Comparison of ENCODE assay signal across 1 cellular context in the genomic region with DNA sequence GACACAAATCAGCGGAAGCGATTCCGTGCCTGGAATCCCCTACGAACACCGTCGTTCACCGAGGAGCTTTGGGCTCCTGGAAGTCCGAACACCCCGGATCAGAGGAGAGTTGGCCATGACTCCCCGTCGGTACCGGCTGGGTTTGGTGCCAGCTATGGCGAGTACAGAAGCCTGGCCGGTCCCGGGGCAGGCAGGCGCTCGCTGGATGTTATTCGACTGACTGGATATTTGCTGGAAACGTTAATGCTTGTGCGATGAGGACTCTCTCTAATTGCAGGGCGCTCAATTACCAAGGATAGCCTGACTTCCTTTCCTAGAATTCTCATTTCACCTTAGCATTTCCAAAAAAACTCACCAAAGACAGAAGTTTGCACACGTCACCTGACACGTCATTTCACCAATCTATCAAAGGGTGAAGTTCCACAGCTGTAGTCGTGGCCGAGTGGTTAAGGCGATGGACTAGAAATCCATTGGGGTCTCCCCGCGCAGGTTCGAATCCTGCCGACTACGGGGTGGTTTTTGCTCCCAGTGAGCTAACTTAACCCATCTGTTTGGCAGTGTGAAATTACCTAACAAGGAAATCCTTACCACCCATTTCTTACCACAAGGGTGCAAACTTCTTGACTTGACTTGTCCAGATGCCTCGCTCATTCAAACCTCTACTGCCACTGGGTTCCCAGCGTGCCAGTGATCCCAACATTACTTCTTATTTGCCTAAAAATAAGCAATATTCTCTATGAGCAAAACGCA.
A peak's percentile ranks its signal among the peaks of the same experiment; 100 is the strongest.
TF ChIP-seq lines count a peak whose summit lies in the region.

No MANE protein-coding gene starts in this region.

TF ChIP-seq in HepG2, 621 proteins besides CTCF, POLR2A, EP300 and RAD21 (continued from another document):
- TF ChIP-seq MEIS1 (CRISPR knock-in tag; IDR thresholded peaks at IDR 0.05; ENCODE audit: borderline replicate concordance) (peak; percentile 86; the same call in 1 of the 2 replicates), GATAD2A (CRISPR knock-in tag; IDR thresholded peaks at IDR 0.05) (peak; percentile 81), SRSF9 (IDR thresholded peaks at IDR 0.05; ENCODE audit: borderline replicate concordance, insufficient read depth, low read depth, low read length, poor library complexity, severe bottlenecking) (no peak), SALL1 (CRISPR knock-in tag; IDR thresholded peaks at IDR 0.05) (peak; percentile 71), ZNF746 (CRISPR knock-in tag; IDR thresholded peaks at IDR 0.05) (peak; percentile 52; the same call in 1 of the 2 replicates), DBP (CRISPR knock-in tag; IDR thresholded peaks at IDR 0.05; ENCODE audit: not compliant biosample characterization) (no peak), EHMT2 (IDR thresholded peaks at IDR 0.05; ENCODE audit: borderline replicate concordance, low read depth, low read length) (peak; percentile 87; the same call in 1 of the 2 replicates), ZNF501 (CRISPR knock-in tag; IDR thresholded peaks at IDR 0.05) (peak; percentile 94), ERF (CRISPR knock-in tag; IDR thresholded peaks at IDR 0.05) (peak; percentile 69), U2AF2 (IDR thresholded peaks at IDR 0.05; ENCODE audit: low read depth, low read length) (no peak), FUBP1 (CRISPR knock-in tag; IDR thresholded peaks at IDR 0.05; ENCODE audit: borderline replicate concordance) (no peak), XRCC5 (optimal IDR thresholded peaks at IDR 0.05; ENCODE audit: low read length) (no peak), ZNF230 (CRISPR knock-in tag; IDR thresholded peaks at IDR 0.05) (peak; percentile 81; the same call in 1 of the 2 replicates), PRPF4 (IDR thresholded peaks at IDR 0.05; ENCODE audit: low read depth, low read length, poor library complexity, severe bottlenecking) (peak; percentile 96), HCFC1 (IDR thresholded peaks at IDR 0.05; ENCODE audit: low read depth, low read length) (no peak), NFKBIZ (CRISPR knock-in tag; IDR thresholded peaks at IDR 0.05) (0 out of 2 replicates have a peak, but pooled peaks have one; percentile 26), ZNF441 (CRISPR knock-in tag; IDR thresholded peaks at IDR 0.05; ENCODE audit: borderline replicate concordance) (peak; percentile 40; the same call in 1 of the 2 replicates), NCOA2 (CRISPR knock-in tag; IDR thresholded peaks at IDR 0.05) (no peak), TOPORS (CRISPR knock-in tag; IDR thresholded peaks at IDR 0.05) (0 out of 2 replicates have a peak, but pooled peaks have one; percentile 35), HNRNPLL (IDR thresholded peaks at IDR 0.05; ENCODE audit: low read depth, low read length, poor library complexity, severe bottlenecking) (no peak), ZBTB8A (CRISPR knock-in tag; IDR thresholded peaks at IDR 0.05; ENCODE audit: borderline replicate concordance, low read depth) (no peak)
- TF ChIP-seq, protein P1, sequence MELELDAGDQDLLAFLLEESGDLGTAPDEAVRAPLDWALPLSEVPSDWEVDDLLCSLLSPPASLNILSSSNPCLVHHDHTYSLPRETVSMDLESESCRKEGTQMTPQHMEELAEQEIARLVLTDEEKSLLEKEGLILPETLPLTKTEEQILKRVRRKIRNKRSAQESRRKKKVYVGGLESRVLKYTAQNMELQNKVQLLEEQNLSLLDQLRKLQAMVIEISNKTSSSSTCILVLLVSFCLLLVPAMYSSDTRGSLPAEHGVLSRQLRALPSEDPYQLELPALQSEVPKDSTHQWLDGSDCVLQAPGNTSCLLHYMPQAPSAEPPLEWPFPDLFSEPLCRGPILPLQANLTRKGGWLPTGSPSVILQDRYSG (CRISPR knock-in tag; IDR thresholded peaks at IDR 0.05) = no peak
- TF ChIP-seq, protein P2, sequence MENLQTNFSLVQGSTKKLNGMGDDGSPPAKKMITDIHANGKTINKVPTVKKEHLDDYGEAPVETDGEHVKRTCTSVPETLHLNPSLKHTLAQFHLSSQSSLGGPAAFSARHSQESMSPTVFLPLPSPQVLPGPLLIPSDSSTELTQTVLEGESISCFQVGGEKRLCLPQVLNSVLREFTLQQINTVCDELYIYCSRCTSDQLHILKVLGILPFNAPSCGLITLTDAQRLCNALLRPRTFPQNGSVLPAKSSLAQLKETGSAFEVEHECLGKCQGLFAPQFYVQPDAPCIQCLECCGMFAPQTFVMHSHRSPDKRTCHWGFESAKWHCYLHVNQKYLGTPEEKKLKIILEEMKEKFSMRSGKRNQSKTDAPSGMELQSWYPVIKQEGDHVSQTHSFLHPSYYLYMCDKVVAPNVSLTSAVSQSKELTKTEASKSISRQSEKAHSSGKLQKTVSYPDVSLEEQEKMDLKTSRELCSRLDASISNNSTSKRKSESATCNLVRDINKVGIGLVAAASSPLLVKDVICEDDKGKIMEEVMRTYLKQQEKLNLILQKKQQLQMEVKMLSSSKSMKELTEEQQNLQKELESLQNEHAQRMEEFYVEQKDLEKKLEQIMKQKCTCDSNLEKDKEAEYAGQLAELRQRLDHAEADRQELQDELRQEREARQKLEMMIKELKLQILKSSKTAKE (CRISPR knock-in tag; IDR thresholded peaks at IDR 0.05; ENCODE audit: borderline replicate concordance) = no peak
- TF ChIP-seq, protein P3, sequence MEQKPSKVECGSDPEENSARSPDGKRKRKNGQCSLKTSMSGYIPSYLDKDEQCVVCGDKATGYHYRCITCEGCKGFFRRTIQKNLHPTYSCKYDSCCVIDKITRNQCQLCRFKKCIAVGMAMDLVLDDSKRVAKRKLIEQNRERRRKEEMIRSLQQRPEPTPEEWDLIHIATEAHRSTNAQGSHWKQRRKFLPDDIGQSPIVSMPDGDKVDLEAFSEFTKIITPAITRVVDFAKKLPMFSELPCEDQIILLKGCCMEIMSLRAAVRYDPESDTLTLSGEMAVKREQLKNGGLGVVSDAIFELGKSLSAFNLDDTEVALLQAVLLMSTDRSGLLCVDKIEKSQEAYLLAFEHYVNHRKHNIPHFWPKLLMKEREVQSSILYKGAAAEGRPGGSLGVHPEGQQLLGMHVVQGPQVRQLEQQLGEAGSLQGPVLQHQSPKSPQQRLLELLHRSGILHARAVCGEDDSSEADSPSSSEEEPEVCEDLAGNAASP (CRISPR knock-in tag; IDR thresholded peaks at IDR 0.05; ENCODE audit: borderline replicate concordance) = no peak
